Comparison of ENCODE assay signal across 8 cellular contexts in the genomic region with DNA sequence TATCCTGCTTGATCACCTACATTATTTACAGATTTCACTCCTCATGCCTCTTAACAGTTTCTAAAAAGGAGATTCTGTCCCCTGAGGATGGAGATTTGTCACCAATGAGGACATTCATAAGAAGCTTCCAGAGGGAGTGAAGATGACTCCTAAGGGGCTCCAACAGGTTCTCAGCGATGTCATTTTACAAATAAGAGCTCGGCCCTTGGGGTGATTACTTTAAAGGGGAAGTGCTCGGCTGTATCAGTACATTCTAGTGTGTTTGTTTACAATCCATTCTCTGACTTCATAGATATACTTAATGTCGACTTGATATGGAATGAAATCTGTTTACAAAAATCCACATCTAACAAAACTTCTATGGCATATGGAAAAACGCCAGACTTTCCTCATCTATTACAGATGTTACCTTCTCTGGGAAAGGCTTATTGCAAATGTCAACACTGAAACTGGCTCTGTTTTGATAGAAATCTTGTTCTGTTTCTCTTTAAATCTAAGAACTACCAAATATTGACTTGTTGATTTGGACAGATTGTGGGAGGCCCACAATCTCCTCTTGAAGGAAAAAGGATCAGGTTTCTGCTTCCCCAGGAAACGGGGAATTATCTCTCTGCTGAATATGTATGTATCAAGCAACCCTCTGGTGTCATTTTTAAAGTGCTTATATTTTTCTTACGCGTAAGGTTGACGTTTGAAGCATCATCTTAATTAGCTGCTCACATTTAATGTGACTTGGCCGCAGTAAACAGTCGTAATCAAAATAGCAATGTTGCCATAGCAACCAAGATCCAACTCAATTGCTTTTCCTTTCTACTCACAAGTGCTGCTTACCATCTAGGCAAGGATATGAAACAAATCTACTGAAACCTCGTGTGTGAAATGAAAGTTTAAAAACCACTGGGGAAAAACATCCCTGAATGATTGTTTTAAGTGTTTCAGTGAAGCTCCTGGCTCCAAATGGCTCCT.
DNase-seq lines count a peak whose midpoint lies in the region; ATAC-seq and TF ChIP-seq lines count a peak whose summit lies in the region.

No MANE protein-coding gene starts in this region.

- CTCF ChIA-PET in CD8-positive, alpha-beta T cell (lab: Charles Lee) = no interaction called here

- H3K4me3 ChIP-seq in CD8-positive, alpha-beta T cell (ENCODE audit: low read depth, low read length) = no peak overlapping the region
- H3K4me3 ChIP-seq in mesendoderm (ENCODE audit: low read length) (no peak overlapping the region), BE2C (ENCODE audit: low read depth, low read length) (no peak overlapping the region)

- no peak overlapping the region for H3K56ac ChIP-seq in mesendoderm (ENCODE audit: low read length)

- no peak for TF ChIP-seq CTCF in CD8-positive, alpha-beta T cell (IDR thresholded peaks at IDR 0.05)
- no peak for TF ChIP-seq CTCF in BE2C (IDR thresholded peaks at IDR 0.05; ENCODE audit: low read depth, low read length)

- peak; percentile 16 for ATAC-seq in CD8-positive, alpha-beta T cell
- no peak for ATAC-seq in GM19023 (IDR thresholded peaks at IDR 0.05; ENCODE audit: unreplicated experiment)

- H2AK5ac ChIP-seq in mesendoderm (ENCODE audit: low read length) = no peak overlapping the region

- no peak overlapping the region for H3K9ac ChIP-seq in mesendoderm (ENCODE audit: low read length)

- peaks cover 36% of the 10 kb centered on the region for H3K4me1 Mint-ChIP-seq in CD8-positive, alpha-beta T cell (ENCODE audit: low read depth)

- no CpG with 5 or more reads among the region's 12 CpGs for WGBS in mesendoderm (ENCODE audit: extremely low coverage, insufficient coverage, low lambda C conversion rate)

- intact Hi-C loops in CD8-positive, alpha-beta T cell (cut with DNase I, micrococcal nuclease) = no loop called here

- peaks cover 8% of the 10 kb centered on the region for H3K4me1 ChIP-seq in CD8-positive, alpha-beta T cell (ENCODE audit: insufficient read depth, low read length)
- no peaks in the 10 kb centered on the region for H3K4me1 ChIP-seq in mesendoderm (ENCODE audit: control insufficient read depth, low read depth, low read length)
- peaks cover 55% of the 10 kb centered on the region for H3K4me1 ChIP-seq in BE2C

- H3K36me3 ChIP-seq in CD8-positive, alpha-beta T cell (ENCODE audit: insufficient read depth, low read length) = no peaks in the 10 kb centered on the region
- H3K36me3 ChIP-seq in mesendoderm (ENCODE audit: control insufficient read depth, insufficient read depth, low read length) (no peaks in the 10 kb centered on the region), BE2C (no peaks in the 10 kb centered on the region)

- H4K8ac ChIP-seq in mesendoderm (ENCODE audit: low read depth, low read length) = no peak overlapping the region

- no peak overlapping the region for H4K5ac ChIP-seq in mesendoderm (ENCODE audit: low read length)

- H3K36me3 Mint-ChIP-seq in CD8-positive, alpha-beta T cell = peaks cover 7% of the 10 kb centered on the region

- no peak overlapping the region for H3K4ac ChIP-seq in mesendoderm (ENCODE audit: low read depth, low read length)

- H3K4me2 ChIP-seq in mesendoderm (ENCODE audit: low read length) = no peak overlapping the region

- H3K27ac ChIP-seq in CD8-positive, alpha-beta T cell (ENCODE audit: low read depth, low read length) = no peak overlapping the region
- H3K27ac ChIP-seq in mesendoderm (ENCODE audit: low read depth, low read length) = no peak overlapping the region

- POLR2A ChIA-PET in CD8-positive, alpha-beta T cell (lab: Charles Lee) = no interaction called here

- no peak for DNase-seq in CD8-positive, alpha-beta T cell
- DNase-seq in NCI-H1092 (lab: John Stamatoyannopoulos, UW) (peak; percentile 36), amniotic epithelial cell (ENCODE audit: low read depth) (peak; percentile 66), mesendoderm (peak; percentile 47), NCI-H526 treated with DMSO at 0.1 percent for 48 hours (lab: John Stamatoyannopoulos, UW) (no peak), BE2C (no peak)
- DNase-seq in activated CD8-positive, alpha-beta memory T cell treated with anti-CD3 and anti-CD28 coated beads, Interleukin-2, amount 50 U/mL, for 48 hours = no peak

- no peak overlapping the region for H3K27ac Mint-ChIP-seq in CD8-positive, alpha-beta T cell

- H3K79me1 ChIP-seq in mesendoderm (ENCODE audit: low read length) = no peaks in the 10 kb centered on the region

- H3K9me3 Mint-ChIP-seq in CD8-positive, alpha-beta T cell = no peaks in the 10 kb centered on the region

- no peaks in the 10 kb centered on the region for H3K27me3 ChIP-seq in CD8-positive, alpha-beta T cell (ENCODE audit: insufficient read depth, low read length)
- H3K27me3 ChIP-seq in mesendoderm (ENCODE audit: insufficient read depth, low read length, poor library complexity) (no peaks in the 10 kb centered on the region), BE2C (no peaks in the 10 kb centered on the region)

- no peak overlapping the region for H2BK15ac ChIP-seq in mesendoderm (replicated peaks; ENCODE audit: low read depth)

- no peak overlapping the region for H2BK5ac ChIP-seq in mesendoderm (ENCODE audit: low read length)

- H3K23ac ChIP-seq in mesendoderm (ENCODE audit: low read length) = no peak overlapping the region

- H3K4me3 Mint-ChIP-seq in CD8-positive, alpha-beta T cell = no peak overlapping the region

- H3K79me2 ChIP-seq in mesendoderm (ENCODE audit: control insufficient read depth, insufficient read depth, low read length) = no peaks in the 10 kb centered on the region

- H3K18ac ChIP-seq in mesendoderm (ENCODE audit: low read length) = peak overlapping the region; percentile 28

- no peak overlapping the region for H2BK120ac ChIP-seq in mesendoderm (ENCODE audit: low read depth, low read length)

- H3K9me3 ChIP-seq in CD8-positive, alpha-beta T cell (ENCODE audit: low read length) = no peaks in the 10 kb centered on the region
- H3K9me3 ChIP-seq in BE2C = no peaks in the 10 kb centered on the region

- H3K27me3 Mint-ChIP-seq in CD8-positive, alpha-beta T cell (ENCODE audit: low read depth) = no peaks in the 10 kb centered on the region

Comparison
In these comparisons a context has a peak if more than half of its experiments do, and no peak if none do; other contexts are left out.
1. DNase-seq: peak in NCI-H1092 (single experiment), amniotic epithelial cell (single experiment) and mesendoderm (single experiment); none in CD8-positive, alpha-beta T cell (0 of 7), NCI-H526 treated with DMSO at 0.1 percent for 48 hours (single experiment), activated CD8-positive, alpha-beta memory T cell treated with anti-CD3 and anti-CD28 coated beads, Interleukin-2, amount 50 U/mL, for 48 hours (single experiment) and BE2C (single experiment).